Comparison of ENCODE assay signal across 8 cellular contexts in the genomic region with DNA sequence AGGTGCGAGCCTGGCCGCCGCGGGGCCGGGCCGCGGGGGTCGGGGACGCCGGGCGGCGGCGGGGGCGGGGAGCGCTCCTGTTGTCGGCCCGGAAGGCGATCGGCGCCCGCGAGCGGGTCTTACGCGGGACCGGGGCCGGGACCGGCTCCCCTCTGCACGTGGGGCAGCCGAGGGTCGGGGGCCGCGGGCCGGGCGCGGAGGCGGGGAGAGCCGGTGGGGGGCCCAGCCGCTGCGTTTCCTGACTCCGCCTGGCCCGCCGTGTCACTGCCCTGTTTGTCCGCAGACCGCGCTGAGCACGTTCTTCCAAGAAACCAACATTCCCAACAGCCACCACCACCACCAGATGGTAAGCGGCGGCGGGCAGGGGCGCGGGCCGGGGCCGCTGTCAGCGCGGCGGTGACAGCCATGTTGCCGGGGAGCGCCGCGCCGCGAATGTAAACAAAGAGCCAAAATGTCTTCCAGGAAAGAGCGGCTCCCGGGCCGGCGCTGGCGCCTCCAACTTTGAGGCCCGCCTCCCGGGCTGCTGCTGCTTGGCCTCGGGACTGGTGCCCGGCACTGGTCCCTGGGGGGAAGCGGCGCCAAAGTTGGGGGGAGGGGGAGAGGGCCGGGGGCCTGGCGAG. TPM values are rescaled to one million over a fixed set of nuclear protein-coding genes. Genes with fewer than 3 reads are reported as not detected.
DNase-seq lines count a peak whose midpoint lies in the region; ATAC-seq and TF ChIP-seq lines count a peak whose summit lies in the region.

No MANE protein-coding gene starts in this region.

- H3K4me2 ChIP-seq in fibroblast of lung (ENCODE audit: extremely low read depth, insufficient read depth, low read length): no peak overlapping the region

- no peak for TF ChIP-seq CTCF in fibroblast of lung (conservative IDR thresholded peaks at IDR 0.05 in 1 of 2, IDR thresholded peaks at IDR 0.05 in 1 of 2; ENCODE audit: low read depth in 1 of 2, low read length in 2 of 2)

- peaks cover 14% of the 10 kb centered on the region for H3K4me1 ChIP-seq in fibroblast of lung (ENCODE audit: control insufficient read depth, extremely low read depth, insufficient read depth, low read length)

- no peaks in the 10 kb centered on the region for H4K20me1 ChIP-seq in fibroblast of lung (ENCODE audit: control insufficient read depth, extremely low read depth, insufficient read depth, low read length)

- H3K36me3 ChIP-seq in fibroblast of lung (ENCODE audit: control insufficient read depth, insufficient read depth, low read length): peaks cover 8% of the 10 kb centered on the region

- H3K4me3 Mint-ChIP-seq in activated T-helper 1 cell treated with anti-CD3 and anti-CD28 coated beads, Interleukin-12 subunit alpha, Interleukin-12 subunit beta, Interleukin-2, Interleukin-4 antibody, amounts not matched to agents 30 ng/mL and 10 ng/mL and 1 ng/mL, durations not matched to agents 14 hours and 24 hours and 36 hours: peak overlapping the region; percentile 94
- peak overlapping the region; percentile 92 for H3K4me3 Mint-ChIP-seq in natural killer cell treated with Interleukin-12 subunit alpha and Interleukin-12 subunit beta and Interleukin-15 and Interleukin-18, amount 100 ng/mL, for 72 hours

- no peaks in the 10 kb centered on the region for H3K9me3 Mint-ChIP-seq in activated T-helper 1 cell treated with anti-CD3 and anti-CD28 coated beads, Interleukin-12 subunit alpha, Interleukin-12 subunit beta, Interleukin-2, Interleukin-4 antibody, amounts not matched to agents 30 ng/mL and 10 ng/mL and 1 ng/mL, durations not matched to agents 14 hours and 24 hours and 36 hours
- no peaks in the 10 kb centered on the region for H3K9me3 Mint-ChIP-seq in natural killer cell treated with Interleukin-12 subunit alpha and Interleukin-12 subunit beta and Interleukin-15 and Interleukin-18, amount 100 ng/mL, for 72 hours

- H3K9ac ChIP-seq in fibroblast of lung (ENCODE audit: insufficient read depth, low read length): peak overlapping the region; percentile 91

- peaks cover 35% of the 10 kb centered on the region for H3K79me2 ChIP-seq in fibroblast of lung (ENCODE audit: control insufficient read depth, insufficient read depth, low read length)

- peak overlapping the region; percentile 75 for H3K27ac ChIP-seq in fibroblast of lung (ENCODE audit: insufficient read depth, low read length)

- no peaks in the 10 kb centered on the region for H3K27me3 Mint-ChIP-seq in activated T-helper 1 cell treated with anti-CD3 and anti-CD28 coated beads, Interleukin-12 subunit alpha, Interleukin-12 subunit beta, Interleukin-2, Interleukin-4 antibody, amounts not matched to agents 30 ng/mL and 10 ng/mL and 1 ng/mL, durations not matched to agents 14 hours and 24 hours and 36 hours (ENCODE audit: insufficient read depth)
- no peaks in the 10 kb centered on the region for H3K27me3 Mint-ChIP-seq in natural killer cell treated with Interleukin-12 subunit alpha and Interleukin-12 subunit beta and Interleukin-15 and Interleukin-18, amount 100 ng/mL, for 72 hours

- no peak overlapping the region for H2AFZ ChIP-seq in fibroblast of lung (ENCODE audit: low read length)

- no peaks in the 10 kb centered on the region for H3K27me3 ChIP-seq in fibroblast of lung (ENCODE audit: control insufficient read depth, insufficient read depth, low read length)

- no peaks in the 10 kb centered on the region for H3K9me3 ChIP-seq in fibroblast of lung (ENCODE audit: control insufficient read depth, insufficient read depth, low read depth, low read length)

- no peak for ATAC-seq in natural killer cell treated with Interleukin-12 subunit alpha and Interleukin-12 subunit beta and Interleukin-15 and Interleukin-18, amount 100 ng/mL, for 72 hours

- peaks cover 32% of the 10 kb centered on the region for H3K36me3 Mint-ChIP-seq in activated T-helper 1 cell treated with anti-CD3 and anti-CD28 coated beads, Interleukin-12 subunit alpha, Interleukin-12 subunit beta, Interleukin-2, Interleukin-4 antibody, amounts not matched to agents 30 ng/mL and 10 ng/mL and 1 ng/mL, durations not matched to agents 14 hours and 24 hours and 36 hours (ENCODE audit: low read depth)
- peaks cover 7% of the 10 kb centered on the region for H3K36me3 Mint-ChIP-seq in natural killer cell treated with Interleukin-12 subunit alpha and Interleukin-12 subunit beta and Interleukin-15 and Interleukin-18, amount 100 ng/mL, for 72 hours

- intact Hi-C loops in activated T-helper 1 cell treated with anti-CD3 and anti-CD28 coated beads, Interleukin-12 subunit alpha, Interleukin-12 subunit beta, Interleukin-2, Interleukin-4 antibody, amounts not matched to agents 30 ng/mL and 10 ng/mL and 1 ng/mL, durations not matched to agents 14 hours and 24 hours and 36 hours (cut with micrococcal nuclease): loop anchor here (2.0 to 10.0 kb wide), 4 partner anchors 195 to 487 kb away; a partner anchor contains a TSS

- peak overlapping the region; percentile 68 to 82 (median 69) for H3K4me3 ChIP-seq in fibroblast of lung (replicated peaks in 1 of 4; ENCODE audit: control extremely low read depth in 1 of 4, insufficient read depth in 1 of 4, low read depth in 3 of 4, low read length in 4 of 4)

- DNase-seq in NCI-H1694 treated with DMSO at 0.1 percent for 48 hours (lab: John Stamatoyannopoulos, UW): peak; percentile 30
- no peak for DNase-seq in NCI-H1694 (lab: John Stamatoyannopoulos, UW)
- peak; percentile 46 for DNase-seq in NCI-H2171 (lab: John Stamatoyannopoulos, UW)
- DNase-seq in activated T-helper 1 cell treated with anti-CD3 and anti-CD28 coated beads, Interleukin-12 subunit alpha, Interleukin-12 subunit beta, Interleukin-2, Interleukin-4 antibody, amounts not matched to agents 30 ng/mL and 10 ng/mL and 1 ng/mL, durations not matched to agents 14 hours and 24 hours and 36 hours (ENCODE audit: low spot score): peak; percentile 64
- peak; percentile 41 to 47 for DNase-seq in fibroblast of lung (ENCODE audit: low read depth in 2 of 2)
- no peak for DNase-seq in natural killer cell treated with Interleukin-12 subunit alpha and Interleukin-12 subunit beta and Interleukin-15 and Interleukin-18, amount 100 ng/mL, for 72 hours (ENCODE audit: low spot score)
- DNase-seq in GM19238 (ENCODE audit: insufficient read length, low spot score): no peak
- no peak for DNase-seq in NCI-H446 treated with DMSO at 0.1 percent for 48 hours (lab: John Stamatoyannopoulos, UW)

- peaks cover 60% of the 10 kb centered on the region for H3K4me1 Mint-ChIP-seq in activated T-helper 1 cell treated with anti-CD3 and anti-CD28 coated beads, Interleukin-12 subunit alpha, Interleukin-12 subunit beta, Interleukin-2, Interleukin-4 antibody, amounts not matched to agents 30 ng/mL and 10 ng/mL and 1 ng/mL, durations not matched to agents 14 hours and 24 hours and 36 hours (ENCODE audit: low read depth)
- H3K4me1 Mint-ChIP-seq in natural killer cell treated with Interleukin-12 subunit alpha and Interleukin-12 subunit beta and Interleukin-15 and Interleukin-18, amount 100 ng/mL, for 72 hours (ENCODE audit: low read depth in 2 of 2): peaks cover 54 to 57% of the 10 kb centered on the region in 2 donors

- H3K27ac Mint-ChIP-seq in activated T-helper 1 cell treated with anti-CD3 and anti-CD28 coated beads, Interleukin-12 subunit alpha, Interleukin-12 subunit beta, Interleukin-2, Interleukin-4 antibody, amounts not matched to agents 30 ng/mL and 10 ng/mL and 1 ng/mL, durations not matched to agents 14 hours and 24 hours and 36 hours: peak overlapping the region; percentile 86
- peak overlapping the region; percentile 97 to 99 for H3K27ac Mint-ChIP-seq in natural killer cell treated with Interleukin-12 subunit alpha and Interleukin-12 subunit beta and Interleukin-15 and Interleukin-18, amount 100 ng/mL, for 72 hours

RNA-seq across cellular contexts. Expression of a gene that starts 0.6 kb away (rescaled TPM):
- 206 and 217 TPM in 2 replicates for total RNA-seq in activated T-helper 1 cell treated with anti-CD3 and anti-CD28 coated beads, Interleukin-12 subunit alpha, Interleukin-12 subunit beta, Interleukin-2, Interleukin-4 antibody, amounts not matched to agents 30 ng/mL and 10 ng/mL and 1 ng/mL, durations not matched to agents 14 hours and 24 hours and 36 hours
- total RNA-seq in fibroblast of lung: 2.6 and 7.3 TPM in 2 replicates
- 4.1 and 9.4 TPM in 2 replicates for polyA plus RNA-seq in fibroblast of lung
- 15.3 and 26.4 TPM in 2 replicates for polyA plus RNA-seq in fibroblast of lung (2012)
- polyA minus RNA-seq in fibroblast of lung (ENCODE audit: low replicate concordance): 14.1 and 21.4 TPM in 2 replicates
- 100 to 1,000 TPM; 216 to 262 TPM for total RNA-seq in natural killer cell treated with Interleukin-12 subunit alpha and Interleukin-12 subunit beta and Interleukin-15 and Interleukin-18, amount 100 ng/mL, for 72 hours

RNA-seq across cellular contexts. Expression of a gene that starts 25.4 kb away (rescaled TPM):
- total RNA-seq in activated T-helper 1 cell treated with anti-CD3 and anti-CD28 coated beads, Interleukin-12 subunit alpha, Interleukin-12 subunit beta, Interleukin-2, Interleukin-4 antibody, amounts not matched to agents 30 ng/mL and 10 ng/mL and 1 ng/mL, durations not matched to agents 14 hours and 24 hours and 36 hours: 50.4 and 51.7 TPM in 2 replicates
- 0.51 and 3.1 TPM in 2 replicates for total RNA-seq in fibroblast of lung
- 2.0 and 7.7 TPM in 2 replicates for polyA plus RNA-seq in fibroblast of lung
- polyA plus RNA-seq in fibroblast of lung (2012): 1.5 and 5.7 TPM in 2 replicates
- 1.5 and 5.5 TPM in 2 replicates for polyA minus RNA-seq in fibroblast of lung (ENCODE audit: low replicate concordance)
- total RNA-seq in natural killer cell treated with Interleukin-12 subunit alpha and Interleukin-12 subunit beta and Interleukin-15 and Interleukin-18, amount 100 ng/mL, for 72 hours: 100 to 1,000 TPM in 1 of 2 donors, 10 to 100 TPM in 1; 46.6 to 124 TPM

RNA-seq across cellular contexts. Expression of a gene that starts 42.3 kb away (rescaled TPM):
- total RNA-seq in activated T-helper 1 cell treated with anti-CD3 and anti-CD28 coated beads, Interleukin-12 subunit alpha, Interleukin-12 subunit beta, Interleukin-2, Interleukin-4 antibody, amounts not matched to agents 30 ng/mL and 10 ng/mL and 1 ng/mL, durations not matched to agents 14 hours and 24 hours and 36 hours: 2.7 and 3.3 TPM in 2 replicates
- total RNA-seq in fibroblast of lung: 4.3 and 4.6 TPM in 2 replicates
- 0.26 and 0.42 TPM in 2 replicates for polyA plus RNA-seq in fibroblast of lung
- polyA plus RNA-seq in fibroblast of lung (2012): 0.20 and 0.54 TPM in 2 replicates
- 4.0 and 4.2 TPM in 2 replicates for polyA minus RNA-seq in fibroblast of lung (ENCODE audit: low replicate concordance)
- 1 to 10 TPM; 4.1 to 5.9 TPM for total RNA-seq in natural killer cell treated with Interleukin-12 subunit alpha and Interleukin-12 subunit beta and Interleukin-15 and Interleukin-18, amount 100 ng/mL, for 72 hours

Comparison
In these comparisons a context has a peak if more than half of its experiments do, and no peak if none do; other contexts are left out.
1. DNase-seq: peak in NCI-H1694 treated with DMSO at 0.1 percent for 48 hours (single experiment), NCI-H2171 (single experiment), activated T-helper 1 cell treated with anti-CD3 and anti-CD28 coated beads, Interleukin-12 subunit alpha, Interleukin-12 subunit beta, Interleukin-2, Interleukin-4 antibody, amounts not matched to agents 30 ng/mL and 10 ng/mL and 1 ng/mL, durations not matched to agents 14 hours and 24 hours and 36 hours (single experiment) and fibroblast of lung (2 of 2); none in NCI-H1694 (single experiment), natural killer cell treated with Interleukin-12 subunit alpha and Interleukin-12 subunit beta and Interleukin-15 and Interleukin-18, amount 100 ng/mL, for 72 hours (single experiment), GM19238 (single experiment) and NCI-H446 treated with DMSO at 0.1 percent for 48 hours (single experiment).
2. RNA of a gene that starts 0.6 kb away (total RNA-seq): 216 to 262 TPM in natural killer cell treated with Interleukin-12 subunit alpha and Interleukin-12 subunit beta and Interleukin-15 and Interleukin-18, amount 100 ng/mL, for 72 hours and 206 to 217 TPM in activated T-helper 1 cell treated with anti-CD3 and anti-CD28 coated beads, Interleukin-12 subunit alpha, Interleukin-12 subunit beta, Interleukin-2, Interleukin-4 antibody, amounts not matched to agents 30 ng/mL and 10 ng/mL and 1 ng/mL, durations not matched to agents 14 hours and 24 hours and 36 hours; 2.6 to 7.3 TPM in fibroblast of lung; every median in the first group is over 10 times any median in the second.
3. RNA of a gene that starts 25.4 kb away (total RNA-seq): 46.6 to 124 TPM in natural killer cell treated with Interleukin-12 subunit alpha and Interleukin-12 subunit beta and Interleukin-15 and Interleukin-18, amount 100 ng/mL, for 72 hours and 50.4 to 51.7 TPM in activated T-helper 1 cell treated with anti-CD3 and anti-CD28 coated beads, Interleukin-12 subunit alpha, Interleukin-12 subunit beta, Interleukin-2, Interleukin-4 antibody, amounts not matched to agents 30 ng/mL and 10 ng/mL and 1 ng/mL, durations not matched to agents 14 hours and 24 hours and 36 hours; 0.51 to 3.1 TPM in fibroblast of lung; every median in the first group is over 10 times any median in the second.